ENCODE assay signal across 25 cellular contexts in the genomic region with DNA sequence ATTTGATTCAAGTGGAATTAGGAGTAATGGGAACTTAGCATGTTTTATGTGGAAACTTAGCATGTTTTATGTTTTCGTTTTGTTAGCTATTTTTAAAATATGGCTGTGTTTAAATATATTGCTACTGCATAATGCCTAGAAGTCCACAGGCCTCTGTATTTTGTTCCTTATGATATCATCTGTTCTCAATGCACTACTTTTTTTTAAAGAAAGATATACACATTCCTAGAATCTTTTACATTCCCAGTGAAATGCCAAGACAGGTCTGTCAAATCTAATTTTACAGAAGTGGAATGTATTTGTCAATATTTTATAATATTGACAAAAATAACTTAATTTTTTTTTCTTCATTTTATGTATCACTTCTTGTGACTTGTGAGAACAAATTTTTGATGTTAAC. TPM values are rescaled to one million over a fixed set of nuclear protein-coding genes. Genes with fewer than 3 reads are reported as not detected.
DNase-seq lines count a peak whose midpoint lies in the region; ATAC-seq, FAIRE-seq and TF ChIP-seq lines count a peak whose summit lies in the region.
"Had no signal": no experiment of that assay in that cellular context is flagged by ENCODE, and none has a peak within 500 bp of the region (broad histone marks: within the 10 kb centered on the region; RNA-seq: fewer than 3 reads in every experiment).

No MANE protein-coding gene starts in this region.

- no peak overlapping the region for H3K18ac ChIP-seq in IMR-90 (ENCODE audit: low read depth, low read length)

- H3K4me2 ChIP-seq in IMR-90 (ENCODE audit: low read depth, low read length) (no peak overlapping the region), astrocyte (ENCODE audit: low read length) (no peak overlapping the region), skeletal muscle satellite cell (ENCODE audit: low read length) (no peak overlapping the region)

- ATAC-seq in IMR-90 (ENCODE audit: low read depth): peak; percentile 60
- no peak for ATAC-seq in HG03196 (IDR thresholded peaks at IDR 0.05; ENCODE audit: unreplicated experiment)
- ATAC-seq in natural killer cell: no peak
- ATAC-seq: psoas muscle; stimulated activated naive CD8-positive, alpha-beta T cell treated with anti-CD3 and anti-CD28 coated beads, Interleukin-15, Interleukin-2, amounts not matched to agents 100 U/mL and 50 U/mL, for 24 hours had no signal

- TF ChIP-seq POLR2A in IMR-90 (IDR thresholded peaks at IDR 0.05; ENCODE audit: low read depth, low read length): no peak

- CTCF ChIA-PET in IMR-90 (lab: Yijun Ruan, JAX): no interaction called here

- H3K79me2 ChIP-seq in astrocyte (ENCODE audit: insufficient read depth, low read length): peaks cover 36% of the 10 kb centered on the region

- no peak for TF ChIP-seq RAD21 in IMR-90 (IDR thresholded peaks at IDR 0.05; ENCODE audit: low read length)

- no peaks in the 10 kb centered on the region for H3K36me3 ChIP-seq in IMR-90 (ENCODE audit: control insufficient read depth, insufficient read depth, low read length)
- no peaks in the 10 kb centered on the region for H3K36me3 ChIP-seq in astrocyte (ENCODE audit: insufficient read depth, low read length)
- no peaks in the 10 kb centered on the region for H3K36me3 ChIP-seq in skeletal muscle satellite cell (ENCODE audit: insufficient read depth, low read length)
- H3K36me3 ChIP-seq: neutrophil had no signal

- no peaks in the 10 kb centered on the region for H3K9me3 ChIP-seq in IMR-90 (ENCODE audit: control insufficient read depth, insufficient read depth, low read length)
- H3K9me3 ChIP-seq in astrocyte (ENCODE audit: insufficient read depth, low read depth, low read length): no peaks in the 10 kb centered on the region
- no peaks in the 10 kb centered on the region for H3K9me3 ChIP-seq in skeletal muscle satellite cell (replicated peaks; ENCODE audit: low read length)
- H3K9me3 ChIP-seq: neutrophil, psoas muscle, testis had no signal

- no peaks in the 10 kb centered on the region for H4K20me1 ChIP-seq in IMR-90 (ENCODE audit: insufficient read depth, low read length)
- no peaks in the 10 kb centered on the region for H4K20me1 ChIP-seq in astrocyte (ENCODE audit: insufficient read depth, low read length)

- no peak overlapping the region for H4K91ac ChIP-seq in IMR-90 (ENCODE audit: insufficient read depth, low read depth, low read length)

- H3K4ac ChIP-seq in IMR-90 (ENCODE audit: low read depth, low read length): no peak overlapping the region

- WGBS in IMR-90 (ENCODE audit: extremely low coverage in 2 of 2, insufficient read length in 1 of 2), 2 experiments: no CpG with 5 or more reads among the region's 1 CpG

- H3K27ac Mint-ChIP-seq in astrocyte (ENCODE audit: unreplicated experiment) (peak overlapping the region; percentile 95), natural killer cell (no peak overlapping the region)
- H3K27ac Mint-ChIP-seq: activated B cell treated with CpG ODN at 0.5 μM for 24 hours; activated naive CD4-positive, alpha-beta T cell treated with anti-CD3 and anti-CD28 coated beads, Interleukin-2, amount 50 U/mL, for 24 hours; CD14-positive monocyte had no signal

- intact Hi-C loops in IMR-90 (cut with micrococcal nuclease): no loop called here
- intact Hi-C loops in natural killer cell (cut with micrococcal nuclease): no loop called here

- H2BK5ac ChIP-seq in IMR-90 (ENCODE audit: low read depth, low read length, poor library complexity, severe bottlenecking): peak overlapping the region; percentile 95

- H2BK120ac ChIP-seq in IMR-90 (ENCODE audit: low read depth, low read length): no peak overlapping the region

- peaks cover 27 to 39% of the 10 kb centered on the region in 2 experiments; a peak in 3 of 4 replicates for H3K79me1 ChIP-seq in IMR-90 (ENCODE audit: low read depth in 1 of 2, low read length in 2 of 2)

- dilution Hi-C loops in IMR-90 (cut with HindIII; ENCODE audit: low sequenced_read_pairs, unreplicated experiment): no loop called here

- H3K9me1 ChIP-seq in IMR-90 (ENCODE audit: insufficient read depth, low read length): no peaks in the 10 kb centered on the region

- peak overlapping the region; percentile 46 to 89; a peak in 1 of 4 replicates for H4K8ac ChIP-seq in IMR-90 (ENCODE audit: low read depth in 2 of 2, low read length in 2 of 2)

- no peak overlapping the region for H3K9ac ChIP-seq in IMR-90 (ENCODE audit: low read depth, low read length)
- peak overlapping the region; percentile 20 for H3K9ac ChIP-seq in astrocyte (ENCODE audit: low read length)
- H3K9ac ChIP-seq in skeletal muscle satellite cell (ENCODE audit: low read depth, low read length): peak overlapping the region; percentile 50

- no peak overlapping the region for H2AK5ac ChIP-seq in IMR-90 (ENCODE audit: low read depth, low read length)

- H4K5ac ChIP-seq in IMR-90 (ENCODE audit: low read depth, low read length): no peak overlapping the region

- H3K27me3 Mint-ChIP-seq in astrocyte (ENCODE audit: low read depth, unreplicated experiment) (no peaks in the 10 kb centered on the region), natural killer cell (ENCODE audit: low read depth in 2 of 2) (no peaks in the 10 kb centered on the region)
- H3K27me3 Mint-ChIP-seq: activated B cell treated with CpG ODN at 0.5 μM for 24 hours; activated naive CD4-positive, alpha-beta T cell treated with anti-CD3 and anti-CD28 coated beads, Interleukin-2, amount 50 U/mL, for 24 hours had no signal

- H3K9me3 Mint-ChIP-seq in astrocyte (ENCODE audit: unreplicated experiment): no peaks in the 10 kb centered on the region
- no peaks in the 10 kb centered on the region for H3K9me3 Mint-ChIP-seq in natural killer cell
- H3K9me3 Mint-ChIP-seq: activated B cell treated with CpG ODN at 0.5 μM for 24 hours; activated naive CD4-positive, alpha-beta T cell treated with anti-CD3 and anti-CD28 coated beads, Interleukin-2, amount 50 U/mL, for 24 hours had no signal

- no peak overlapping the region for H3K4me3 Mint-ChIP-seq in astrocyte (ENCODE audit: unreplicated experiment)
- H3K4me3 Mint-ChIP-seq in natural killer cell: no peak overlapping the region
- H3K4me3 Mint-ChIP-seq: activated B cell treated with CpG ODN at 0.5 μM for 24 hours; activated naive CD4-positive, alpha-beta T cell treated with anti-CD3 and anti-CD28 coated beads, Interleukin-2, amount 50 U/mL, for 24 hours; CD14-positive monocyte had no signal

- H3K4me1 ChIP-seq in IMR-90 (ENCODE audit: control insufficient read depth, insufficient read depth, low read length) (peaks cover 2% of the 10 kb centered on the region; the same call in 1 of the 2 replicates), astrocyte (ENCODE audit: insufficient read depth, low read length) (peaks cover 16% of the 10 kb centered on the region), skeletal muscle satellite cell (ENCODE audit: control insufficient read depth, insufficient read depth, low read length) (peaks cover 27% of the 10 kb centered on the region)
- H3K4me1 ChIP-seq: psoas muscle, testis had no signal

- no peak overlapping the region for H2BK15ac ChIP-seq in IMR-90 (ENCODE audit: low read depth, low read length)

- H3K36me3 Mint-ChIP-seq in astrocyte (ENCODE audit: low read depth, unreplicated experiment): no peaks in the 10 kb centered on the region
- H3K36me3 Mint-ChIP-seq in natural killer cell: no peaks in the 10 kb centered on the region
- H3K36me3 Mint-ChIP-seq: activated naive CD4-positive, alpha-beta T cell treated with anti-CD3 and anti-CD28 coated beads, Interleukin-2, amount 50 U/mL, for 24 hours; CD14-positive monocyte had no signal

- TF ChIP-seq CTCF in IMR-90 (conservative IDR thresholded peaks at IDR 0.05; ENCODE audit: low read depth, low read length) (no peak), astrocyte (IDR thresholded peaks at IDR 0.05; ENCODE audit: insufficient read depth, low read depth, low read length) (no peak), natural killer cell (IDR thresholded peaks at IDR 0.05) (no peak)

- no peak overlapping the region for H2AK9ac ChIP-seq in IMR-90 (replicated peaks; ENCODE audit: low read depth, low read length, poor library complexity)

- no peak for FAIRE-seq in astrocyte (lab: Jason Lieb, UNC)
- FAIRE-seq: GM12892, H1, urothelium cell line had no signal

- no peak overlapping the region for H3K14ac ChIP-seq in IMR-90 (replicated peaks; ENCODE audit: low read depth, low read length)

- H3K4me3 ChIP-seq in IMR-90 (ENCODE audit: insufficient read depth, low read depth, low read length) (no peak overlapping the region), astrocyte (ENCODE audit: insufficient read depth, low read depth, low read length) (no peak overlapping the region), skeletal muscle satellite cell (ENCODE audit: low read length) (no peak overlapping the region)
- H3K4me3 ChIP-seq: psoas muscle, testis had no signal

- no peak overlapping the region for H3K27ac ChIP-seq in IMR-90 (ENCODE audit: insufficient read depth, low read length)
- peak overlapping the region; percentile 83 for H3K27ac ChIP-seq in astrocyte (ENCODE audit: low read depth, low read length)
- H3K27ac ChIP-seq: neutrophil, psoas muscle, testis had no signal

- H3K4me1 Mint-ChIP-seq in astrocyte (ENCODE audit: low read depth, unreplicated experiment) (peaks cover 55% of the 10 kb centered on the region), natural killer cell (peaks cover 10 to 18% of the 10 kb centered on the region in 2 donors)

- H2BK20ac ChIP-seq in IMR-90 (ENCODE audit: low read depth, low read length): no peak overlapping the region

- no peak overlapping the region; the same call in 1 of the 2 replicates for H3K23ac ChIP-seq in IMR-90 (ENCODE audit: low read depth, low read length)

- no peaks in the 10 kb centered on the region for H3K27me3 ChIP-seq in IMR-90 (ENCODE audit: control insufficient read depth, insufficient read depth, low read length)
- H3K27me3 ChIP-seq in astrocyte (ENCODE audit: insufficient read depth, low read length): no peaks in the 10 kb centered on the region
- no peaks in the 10 kb centered on the region for H3K27me3 ChIP-seq in skeletal muscle satellite cell (ENCODE audit: control insufficient read depth, insufficient read depth, low read length)
- H3K27me3 ChIP-seq: testis had no signal

- no peak overlapping the region for H3K56ac ChIP-seq in IMR-90 (ENCODE audit: extremely low read depth, insufficient read depth, low read length)

- POLR2A ChIA-PET in IMR-90 (lab: Charles Lee; ENCODE audit: unreplicated experiment): no interaction called here

- in situ Hi-C loops in IMR-90 (cut with MboI; ENCODE audit: low sequenced_read_pairs): no loop called here

- DNase-seq in IMR-90 (no peak), astrocyte (ENCODE audit: low read depth) (peak; percentile 43), iris pigment epithelial cell (ENCODE audit: low read depth) (peak; percentile 74), NCI-H345 (lab: John Stamatoyannopoulos, UW) (no peak), natural killer cell (no peak)
- DNase-seq: activated B cell treated with CpG ODN at 0.5 μM for 24 hours; aorta; effector CD4-positive, alpha-beta T cell; head of caudate nucleus; NCI-H1105 treated with DMSO at 0.1 percent for 48 hours; NCI-H2029; NCI-H2227 treated with DMSO at 0.1 percent for 48 hours; NCI-H748 treated with DMSO at 0.1 percent for 48 hours; psoas muscle; stimulated activated naive CD8-positive, alpha-beta T cell treated with anti-CD3 and anti-CD28 coated beads, Interleukin-15, Interleukin-2, amounts not matched to agents 100 U/mL and 50 U/mL, for 24 hours; T-helper 1 cell; testis had no signal

- H2AFZ ChIP-seq in IMR-90 (replicated peaks; ENCODE audit: low read length, poor library complexity) (no peak overlapping the region), astrocyte (ENCODE audit: low read depth, low read length) (no peak overlapping the region)

- no TSS peak for BruUV-seq in IMR-90 (replicated peaks; lab: Mats Ljungman, UMichigan)

RNA-seq across cellular contexts. Expression of a gene that starts 51.6 kb away (rescaled TPM):
- 25.3 and 26.0 TPM in 2 replicates for total RNA-seq in IMR-90 (2012; rRNA removed)
- polyA plus RNA-seq in IMR-90 (2012; rRNA removed): 17.8 and 18.6 TPM in 2 replicates
- 6.4 and 10.2 TPM in 2 replicates for polyA plus RNA-seq in IMR-90 (2012; cell fraction: cytosol; rRNA removed)
- 9.2 and 54.0 TPM in 2 replicates for polyA plus RNA-seq in IMR-90 (2012; cell fraction: nucleus; rRNA removed; ENCODE audit: low replicate concordance)
- 37.9 and 39.3 TPM in 2 replicates for total RNA-seq in astrocyte
- 16.0 and 19.4 TPM in 2 replicates for total RNA-seq in skeletal muscle satellite cell (2012; rRNA removed)
- 10 to 100 TPM in 2 of 3 donors, 1 to 10 TPM in 1; 9.8 to 15.7 (median 12.9) TPM for total RNA-seq in natural killer cell

Comparison
In these comparisons a context has a peak if more than half of its experiments do, and no peak if none do; other contexts are left out.
1. DNase-seq: peak in astrocyte (single experiment) and iris pigment epithelial cell (single experiment); none in IMR-90 (single experiment), NCI-H345 (single experiment) and natural killer cell (single experiment).